ENCODE assay signal across 1 cellular context in the genomic region with DNA sequence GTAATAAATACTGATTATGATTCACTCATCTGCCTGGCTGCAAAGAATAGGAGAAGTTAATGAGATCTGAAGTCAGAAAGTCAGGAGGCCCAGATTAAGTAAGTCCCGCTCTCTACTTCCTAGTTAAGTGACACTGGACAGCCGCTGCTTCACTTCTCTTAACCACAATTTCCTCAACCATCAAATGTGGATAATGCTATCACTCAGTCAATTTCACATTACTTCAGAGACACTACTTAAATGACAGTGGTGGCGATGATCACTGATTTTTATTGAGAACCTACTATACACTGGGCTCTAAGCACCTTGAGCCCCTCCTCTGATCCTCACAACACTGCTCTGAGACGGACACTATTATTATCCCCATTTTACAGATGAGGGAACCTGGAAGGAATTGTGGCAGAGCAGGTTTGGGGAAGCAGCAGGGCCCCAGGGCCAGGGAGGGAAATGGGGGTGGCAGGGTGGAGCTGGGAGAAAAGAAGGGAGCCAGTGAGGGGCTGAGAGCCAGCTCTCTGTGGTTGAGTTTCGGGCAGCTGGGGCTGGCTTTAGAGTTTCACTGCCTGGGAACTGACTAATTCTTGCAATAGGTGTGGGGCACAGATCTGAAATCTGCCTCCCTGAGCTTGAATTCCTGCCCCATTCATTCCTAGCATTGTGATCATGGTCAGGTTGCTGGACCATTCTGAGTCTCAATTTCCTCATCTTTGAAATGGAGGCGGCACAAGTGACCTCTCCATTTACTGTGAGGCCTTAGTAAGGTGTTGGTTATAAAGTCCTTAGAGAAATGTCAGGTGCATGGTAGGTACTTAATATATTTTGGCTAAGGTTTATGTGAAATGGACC.
TF ChIP-seq lines count a peak whose summit lies in the region.

No MANE protein-coding gene starts in this region.

TF ChIP-seq in K562, 482 proteins besides CTCF, POLR2A, EP300 and RAD21:
- TF ChIP-seq FOXA3 (CRISPR knock-in tag; conservative IDR thresholded peaks at IDR 0.05 in 1 of 2, IDR thresholded peaks at IDR 0.05 in 1 of 2) (no peak), HMBOX1 (IDR thresholded peaks at IDR 0.05) (peak; percentile 73)
